In the genomic region with DNA sequence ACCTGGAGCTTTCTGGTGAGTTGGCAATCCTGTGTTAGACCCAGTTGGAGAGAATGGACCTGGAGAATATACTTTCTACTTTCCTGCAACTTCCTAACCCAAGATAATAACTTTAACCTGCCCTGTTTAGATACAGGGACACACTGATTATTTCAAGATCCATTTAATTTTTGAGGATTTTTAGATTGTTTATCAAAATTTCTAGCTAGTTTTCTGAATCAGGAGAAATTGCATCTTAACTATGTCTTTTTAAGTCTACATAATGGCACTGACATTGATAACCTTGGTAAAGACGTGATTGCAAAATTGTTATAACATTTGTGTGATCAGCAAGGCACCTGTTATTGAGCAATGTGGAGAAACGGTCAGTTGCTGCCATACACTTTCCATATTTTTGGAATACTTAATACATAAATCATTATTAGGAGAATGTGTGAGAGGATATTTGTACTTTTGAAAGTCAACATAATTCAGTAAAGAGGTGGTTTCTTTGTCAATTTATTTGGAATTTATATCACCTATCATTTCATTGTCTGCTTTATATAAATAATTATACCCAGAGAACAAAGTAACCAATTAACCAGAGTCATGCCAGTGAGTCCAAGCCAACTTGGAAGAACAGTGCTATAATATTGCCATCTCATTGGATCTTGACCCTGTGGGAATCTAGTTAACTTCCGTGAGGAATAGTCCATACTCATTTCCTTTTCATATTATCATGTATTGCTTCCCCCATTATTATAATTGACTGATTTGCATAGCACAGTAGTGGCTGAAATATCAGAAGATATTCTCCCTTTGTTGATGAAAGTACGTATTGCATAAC, we compare ENCODE assay signal across 1 cellular context.
TF ChIP-seq lines count a peak whose summit lies in the region.

No MANE protein-coding gene starts in this region.

TF ChIP-seq in WTC11, 78 proteins besides CTCF, POLR2A, EP300 and RAD21 (continued from another document):
- TF ChIP-seq PRDM15 (CRISPR knock-in tag; IDR thresholded peaks at IDR 0.05) (no peak), EMX1 (CRISPR knock-in tag; IDR thresholded peaks at IDR 0.05) (no peak), CBFB (CRISPR knock-in tag; IDR thresholded peaks at IDR 0.05; ENCODE audit: low read depth) (no peak), IRF2 (CRISPR knock-in tag; IDR thresholded peaks at IDR 0.05; ENCODE audit: borderline replicate concordance, low read depth) (no peak)
- TF ChIP-seq, protein P1, sequence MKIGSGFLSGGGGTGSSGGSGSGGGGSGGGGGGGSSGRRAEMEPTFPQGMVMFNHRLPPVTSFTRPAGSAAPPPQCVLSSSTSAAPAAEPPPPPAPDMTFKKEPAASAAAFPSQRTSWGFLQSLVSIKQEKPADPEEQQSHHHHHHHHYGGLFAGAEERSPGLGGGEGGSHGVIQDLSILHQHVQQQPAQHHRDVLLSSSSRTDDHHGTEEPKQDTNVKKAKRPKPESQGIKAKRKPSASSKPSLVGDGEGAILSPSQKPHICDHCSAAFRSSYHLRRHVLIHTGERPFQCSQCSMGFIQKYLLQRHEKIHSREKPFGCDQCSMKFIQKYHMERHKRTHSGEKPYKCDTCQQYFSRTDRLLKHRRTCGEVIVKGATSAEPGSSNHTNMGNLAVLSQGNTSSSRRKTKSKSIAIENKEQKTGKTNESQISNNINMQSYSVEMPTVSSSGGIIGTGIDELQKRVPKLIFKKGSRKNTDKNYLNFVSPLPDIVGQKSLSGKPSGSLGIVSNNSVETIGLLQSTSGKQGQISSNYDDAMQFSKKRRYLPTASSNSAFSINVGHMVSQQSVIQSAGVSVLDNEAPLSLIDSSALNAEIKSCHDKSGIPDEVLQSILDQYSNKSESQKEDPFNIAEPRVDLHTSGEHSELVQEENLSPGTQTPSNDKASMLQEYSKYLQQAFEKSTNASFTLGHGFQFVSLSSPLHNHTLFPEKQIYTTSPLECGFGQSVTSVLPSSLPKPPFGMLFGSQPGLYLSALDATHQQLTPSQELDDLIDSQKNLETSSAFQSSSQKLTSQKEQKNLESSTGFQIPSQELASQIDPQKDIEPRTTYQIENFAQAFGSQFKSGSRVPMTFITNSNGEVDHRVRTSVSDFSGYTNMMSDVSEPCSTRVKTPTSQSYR (CRISPR knock-in tag; IDR thresholded peaks at IDR 0.05) = no peak
